ENCODE assay signal across 1 cellular context in the genomic region with DNA sequence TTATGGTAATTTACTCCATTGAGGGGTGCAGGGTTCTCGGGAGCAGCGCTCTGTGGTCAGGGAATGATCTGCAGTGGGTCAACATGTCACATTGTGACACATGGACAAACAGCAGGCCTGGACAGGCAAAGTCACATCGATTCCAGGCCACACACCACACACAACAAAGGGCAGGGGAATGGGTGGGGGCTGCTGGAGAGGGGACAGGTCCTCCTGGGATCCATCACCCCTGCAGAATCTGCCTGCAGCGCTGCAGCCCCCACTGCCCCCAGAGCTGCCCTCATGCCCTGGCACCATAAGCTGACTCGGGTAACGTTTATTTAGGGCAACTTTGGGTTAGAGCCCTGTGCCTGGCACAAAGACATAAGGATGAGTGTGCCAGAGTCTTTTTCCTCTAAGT.
TF ChIP-seq lines count a peak whose summit lies in the region.

No MANE protein-coding gene starts in this region.

TF ChIP-seq in HepG2, 621 proteins besides CTCF, POLR2A, EP300 and RAD21 (continued from another document and continues in another):
- TF ChIP-seq, protein P1, sequence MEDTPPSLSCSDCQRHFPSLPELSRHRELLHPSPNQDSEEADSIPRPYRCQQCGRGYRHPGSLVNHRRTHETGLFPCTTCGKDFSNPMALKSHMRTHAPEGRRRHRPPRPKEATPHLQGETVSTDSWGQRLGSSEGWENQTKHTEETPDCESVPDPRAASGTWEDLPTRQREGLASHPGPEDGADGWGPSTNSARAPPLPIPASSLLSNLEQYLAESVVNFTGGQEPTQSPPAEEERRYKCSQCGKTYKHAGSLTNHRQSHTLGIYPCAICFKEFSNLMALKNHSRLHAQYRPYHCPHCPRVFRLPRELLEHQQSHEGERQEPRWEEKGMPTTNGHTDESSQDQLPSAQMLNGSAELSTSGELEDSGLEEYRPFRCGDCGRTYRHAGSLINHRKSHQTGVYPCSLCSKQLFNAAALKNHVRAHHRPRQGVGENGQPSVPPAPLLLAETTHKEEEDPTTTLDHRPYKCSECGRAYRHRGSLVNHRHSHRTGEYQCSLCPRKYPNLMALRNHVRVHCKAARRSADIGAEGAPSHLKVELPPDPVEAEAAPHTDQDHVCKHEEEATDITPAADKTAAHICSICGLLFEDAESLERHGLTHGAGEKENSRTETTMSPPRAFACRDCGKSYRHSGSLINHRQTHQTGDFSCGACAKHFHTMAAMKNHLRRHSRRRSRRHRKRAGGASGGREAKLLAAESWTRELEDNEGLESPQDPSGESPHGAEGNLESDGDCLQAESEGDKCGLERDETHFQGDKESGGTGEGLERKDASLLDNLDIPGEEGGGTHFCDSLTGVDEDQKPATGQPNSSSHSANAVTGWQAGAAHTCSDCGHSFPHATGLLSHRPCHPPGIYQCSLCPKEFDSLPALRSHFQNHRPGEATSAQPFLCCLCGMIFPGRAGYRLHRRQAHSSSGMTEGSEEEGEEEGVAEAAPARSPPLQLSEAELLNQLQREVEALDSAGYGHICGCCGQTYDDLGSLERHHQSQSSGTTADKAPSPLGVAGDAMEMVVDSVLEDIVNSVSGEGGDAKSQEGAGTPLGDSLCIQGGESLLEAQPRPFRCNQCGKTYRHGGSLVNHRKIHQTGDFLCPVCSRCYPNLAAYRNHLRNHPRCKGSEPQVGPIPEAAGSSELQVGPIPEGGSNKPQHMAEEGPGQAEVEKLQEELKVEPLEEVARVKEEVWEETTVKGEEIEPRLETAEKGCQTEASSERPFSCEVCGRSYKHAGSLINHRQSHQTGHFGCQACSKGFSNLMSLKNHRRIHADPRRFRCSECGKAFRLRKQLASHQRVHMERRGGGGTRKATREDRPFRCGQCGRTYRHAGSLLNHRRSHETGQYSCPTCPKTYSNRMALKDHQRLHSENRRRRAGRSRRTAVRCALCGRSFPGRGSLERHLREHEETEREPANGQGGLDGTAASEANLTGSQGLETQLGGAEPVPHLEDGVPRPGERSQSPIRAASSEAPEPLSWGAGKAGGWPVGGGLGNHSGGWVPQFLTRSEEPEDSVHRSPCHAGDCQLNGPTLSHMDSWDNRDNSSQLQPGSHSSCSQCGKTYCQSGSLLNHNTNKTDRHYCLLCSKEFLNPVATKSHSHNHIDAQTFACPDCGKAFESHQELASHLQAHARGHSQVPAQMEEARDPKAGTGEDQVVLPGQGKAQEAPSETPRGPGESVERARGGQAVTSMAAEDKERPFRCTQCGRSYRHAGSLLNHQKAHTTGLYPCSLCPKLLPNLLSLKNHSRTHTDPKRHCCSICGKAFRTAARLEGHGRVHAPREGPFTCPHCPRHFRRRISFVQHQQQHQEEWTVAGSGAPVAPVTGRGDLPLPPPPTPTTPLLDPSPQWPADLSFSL (CRISPR knock-in tag; IDR thresholded peaks at IDR 0.05) = 0 out of 2 replicates have a peak, but pooled peaks have one; percentile 76
- TF ChIP-seq MEIS1 (CRISPR knock-in tag; IDR thresholded peaks at IDR 0.05; ENCODE audit: borderline replicate concordance) (peak; percentile 91; the same call in 1 of the 2 replicates), KDM5B (CRISPR knock-in tag; IDR thresholded peaks at IDR 0.05; ENCODE audit: borderline replicate concordance) (peak; percentile 69; the same call in 1 of the 2 replicates), FOXJ3 (CRISPR knock-in tag; IDR thresholded peaks at IDR 0.05; ENCODE audit: borderline replicate concordance) (no peak), ZMYM3 (CRISPR knock-in tag; IDR thresholded peaks at IDR 0.05) (no peak; the same call in 1 of the 2 replicates), PRMT3 (CRISPR knock-in tag; IDR thresholded peaks at IDR 0.05; ENCODE audit: borderline replicate concordance, low read depth) (no peak), CHD2 (IDR thresholded peaks at IDR 0.05; ENCODE audit: low read depth, low read length) (no peak), ZSCAN9 (CRISPR knock-in tag; IDR thresholded peaks at IDR 0.05; ENCODE audit: borderline replicate concordance) (no peak), ZNF7 (CRISPR knock-in tag; IDR thresholded peaks at IDR 0.05) (no peak), ZNF652 (CRISPR knock-in tag; IDR thresholded peaks at IDR 0.05; ENCODE audit: borderline replicate concordance, low read depth) (no peak), FOXK1 (CRISPR knock-in tag; IDR thresholded peaks at IDR 0.05; ENCODE audit: borderline replicate concordance, low read depth) (0 out of 2 replicates have a peak, but pooled peaks have one; percentile 12), SPEN (CRISPR knock-in tag; IDR thresholded peaks at IDR 0.05; ENCODE audit: low read depth) (0 out of 2 replicates have a peak, but pooled peaks have one; percentile 17), ERF (CRISPR knock-in tag; IDR thresholded peaks at IDR 0.05) (0 out of 2 replicates have a peak, but pooled peaks have one; percentile 38), SUZ12 (IDR thresholded peaks at IDR 0.05; ENCODE audit: low read depth, low read length) (no peak), TFAP4 (IDR thresholded peaks at IDR 0.05; ENCODE audit: borderline replicate concordance, low read depth) (peak; percentile 29; the same call in 1 of the 2 replicates), ZBTB21 (CRISPR knock-in tag; IDR thresholded peaks at IDR 0.05) (no peak), SOX5 (CRISPR knock-in tag; IDR thresholded peaks at IDR 0.05; ENCODE audit: borderline replicate concordance) (0 out of 2 replicates have a peak, but pooled peaks have one; percentile 42), ZNF550 (CRISPR knock-in tag; IDR thresholded peaks at IDR 0.05; ENCODE audit: borderline replicate concordance) (no peak), NFAT5 (CRISPR knock-in tag; IDR thresholded peaks at IDR 0.05) (no peak), GZF1 (CRISPR knock-in tag; IDR thresholded peaks at IDR 0.05) (no peak), ZBTB7B (CRISPR knock-in tag; IDR thresholded peaks at IDR 0.05) (no peak), ATF6 (CRISPR knock-in tag; conservative IDR thresholded peaks at IDR 0.05) (no peak)
- TF ChIP-seq, protein P2, sequence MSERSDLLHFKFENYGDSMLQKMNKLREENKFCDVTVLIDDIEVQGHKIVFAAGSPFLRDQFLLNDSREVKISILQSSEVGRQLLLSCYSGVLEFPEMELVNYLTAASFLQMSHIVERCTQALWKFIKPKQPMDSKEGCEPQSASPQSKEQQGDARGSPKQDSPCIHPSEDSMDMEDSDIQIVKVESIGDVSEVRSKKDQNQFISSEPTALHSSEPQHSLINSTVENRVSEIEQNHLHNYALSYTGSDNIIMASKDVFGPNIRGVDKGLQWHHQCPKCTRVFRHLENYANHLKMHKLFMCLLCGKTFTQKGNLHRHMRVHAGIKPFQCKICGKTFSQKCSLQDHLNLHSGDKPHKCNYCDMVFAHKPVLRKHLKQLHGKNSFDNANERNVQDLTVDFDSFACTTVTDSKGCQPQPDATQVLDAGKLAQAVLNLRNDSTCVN (CRISPR knock-in tag; IDR thresholded peaks at IDR 0.05; ENCODE audit: borderline replicate concordance) = no peak
- TF ChIP-seq, protein P3, sequence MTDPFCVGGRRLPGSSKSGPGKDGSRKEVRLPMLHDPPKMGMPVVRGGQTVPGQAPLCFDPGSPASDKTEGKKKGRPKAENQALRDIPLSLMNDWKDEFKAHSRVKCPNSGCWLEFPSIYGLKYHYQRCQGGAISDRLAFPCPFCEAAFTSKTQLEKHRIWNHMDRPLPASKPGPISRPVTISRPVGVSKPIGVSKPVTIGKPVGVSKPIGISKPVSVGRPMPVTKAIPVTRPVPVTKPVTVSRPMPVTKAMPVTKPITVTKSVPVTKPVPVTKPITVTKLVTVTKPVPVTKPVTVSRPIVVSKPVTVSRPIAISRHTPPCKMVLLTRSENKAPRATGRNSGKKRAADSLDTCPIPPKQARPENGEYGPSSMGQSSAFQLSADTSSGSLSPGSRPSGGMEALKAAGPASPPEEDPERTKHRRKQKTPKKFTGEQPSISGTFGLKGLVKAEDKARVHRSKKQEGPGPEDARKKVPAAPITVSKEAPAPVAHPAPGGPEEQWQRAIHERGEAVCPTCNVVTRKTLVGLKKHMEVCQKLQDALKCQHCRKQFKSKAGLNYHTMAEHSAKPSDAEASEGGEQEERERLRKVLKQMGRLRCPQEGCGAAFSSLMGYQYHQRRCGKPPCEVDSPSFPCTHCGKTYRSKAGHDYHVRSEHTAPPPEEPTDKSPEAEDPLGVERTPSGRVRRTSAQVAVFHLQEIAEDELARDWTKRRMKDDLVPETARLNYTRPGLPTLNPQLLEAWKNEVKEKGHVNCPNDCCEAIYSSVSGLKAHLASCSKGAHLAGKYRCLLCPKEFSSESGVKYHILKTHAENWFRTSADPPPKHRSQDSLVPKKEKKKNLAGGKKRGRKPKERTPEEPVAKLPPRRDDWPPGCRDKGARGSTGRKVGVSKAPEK (CRISPR knock-in tag; IDR thresholded peaks at IDR 0.05; ENCODE audit: borderline replicate concordance) = no peak; the same call in 1 of the 2 replicates
- TF ChIP-seq, protein P4, sequence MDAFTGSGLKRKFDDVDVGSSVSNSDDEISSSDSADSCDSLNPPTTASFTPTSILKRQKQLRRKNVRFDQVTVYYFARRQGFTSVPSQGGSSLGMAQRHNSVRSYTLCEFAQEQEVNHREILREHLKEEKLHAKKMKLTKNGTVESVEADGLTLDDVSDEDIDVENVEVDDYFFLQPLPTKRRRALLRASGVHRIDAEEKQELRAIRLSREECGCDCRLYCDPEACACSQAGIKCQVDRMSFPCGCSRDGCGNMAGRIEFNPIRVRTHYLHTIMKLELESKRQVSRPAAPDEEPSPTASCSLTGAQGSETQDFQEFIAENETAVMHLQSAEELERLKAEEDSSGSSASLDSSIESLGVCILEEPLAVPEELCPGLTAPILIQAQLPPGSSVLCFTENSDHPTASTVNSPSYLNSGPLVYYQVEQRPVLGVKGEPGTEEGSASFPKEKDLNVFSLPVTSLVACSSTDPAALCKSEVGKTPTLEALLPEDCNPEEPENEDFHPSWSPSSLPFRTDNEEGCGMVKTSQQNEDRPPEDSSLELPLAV (CRISPR knock-in tag; conservative IDR thresholded peaks at IDR 0.05; ENCODE audit: low read depth) = no peak
- TF ChIP-seq, protein P5, sequence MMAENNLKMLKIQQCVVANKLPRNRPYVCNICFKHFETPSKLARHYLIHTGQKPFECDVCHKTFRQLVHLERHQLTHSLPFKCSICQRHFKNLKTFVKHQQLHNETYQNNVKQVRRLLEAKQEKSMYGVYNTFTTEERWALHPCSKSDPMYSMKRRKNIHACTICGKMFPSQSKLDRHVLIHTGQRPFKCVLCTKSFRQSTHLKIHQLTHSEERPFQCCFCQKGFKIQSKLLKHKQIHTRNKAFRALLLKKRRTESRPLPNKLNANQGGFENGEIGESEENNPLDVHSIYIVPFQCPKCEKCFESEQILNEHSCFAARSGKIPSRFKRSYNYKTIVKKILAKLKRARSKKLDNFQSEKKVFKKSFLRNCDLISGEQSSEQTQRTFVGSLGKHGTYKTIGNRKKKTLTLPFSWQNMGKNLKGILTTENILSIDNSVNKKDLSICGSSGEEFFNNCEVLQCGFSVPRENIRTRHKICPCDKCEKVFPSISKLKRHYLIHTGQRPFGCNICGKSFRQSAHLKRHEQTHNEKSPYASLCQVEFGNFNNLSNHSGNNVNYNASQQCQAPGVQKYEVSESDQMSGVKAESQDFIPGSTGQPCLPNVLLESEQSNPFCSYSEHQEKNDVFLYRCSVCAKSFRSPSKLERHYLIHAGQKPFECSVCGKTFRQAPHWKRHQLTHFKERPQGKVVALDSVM (CRISPR knock-in tag; IDR thresholded peaks at IDR 0.05) = no peak
